1 cellular context compared by ENCODE assay signal in the genomic region with DNA sequence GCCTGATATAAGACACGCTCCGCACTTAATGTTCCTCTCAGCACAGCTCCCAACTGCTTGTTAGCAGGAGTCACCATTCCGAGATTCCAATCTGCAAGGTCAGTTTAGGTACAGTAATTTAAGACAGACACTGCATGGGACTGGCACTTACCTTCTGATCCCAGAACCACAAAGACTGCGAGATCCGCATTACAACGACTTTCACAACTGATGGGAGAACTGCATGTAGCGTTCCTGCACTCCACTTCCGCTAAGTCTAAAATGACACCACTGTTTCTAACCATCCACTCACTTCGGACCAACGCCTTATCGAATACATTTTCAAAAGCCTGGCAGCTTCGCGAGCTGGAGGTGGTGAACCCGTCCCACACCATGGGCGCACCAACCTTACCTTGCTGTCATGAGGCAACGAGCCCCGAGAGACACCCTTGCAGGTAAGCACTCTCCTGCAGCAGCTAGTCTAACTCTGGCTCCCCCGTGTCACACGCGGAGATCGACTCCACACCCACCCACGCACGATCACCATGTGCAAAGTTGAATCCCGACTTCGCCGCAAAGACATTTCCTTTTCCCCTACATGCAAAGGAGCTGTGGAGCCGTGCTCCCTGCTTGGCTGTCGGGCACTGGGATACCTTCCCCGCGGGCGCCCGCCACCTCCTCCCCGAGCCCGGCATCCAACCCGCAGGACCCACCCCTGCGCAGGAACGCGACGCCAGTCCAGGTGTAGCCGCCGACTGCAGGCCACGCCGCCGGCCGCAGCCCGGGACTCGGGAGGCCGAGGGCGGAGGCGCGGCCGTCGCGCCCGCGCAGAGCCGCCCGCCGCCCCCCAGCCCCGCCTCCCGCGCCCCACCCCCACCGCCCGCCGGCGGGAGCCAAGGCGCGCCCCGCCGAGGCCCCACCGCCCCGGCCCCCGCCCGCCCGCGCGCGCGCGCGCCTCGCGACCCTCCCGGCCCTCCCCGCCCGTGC.
TF ChIP-seq lines count a peak whose summit lies in the region.

No MANE protein-coding gene starts in this region.

TF ChIP-seq in GM12878, 131 proteins besides CTCF, POLR2A, EP300 and RAD21 (continued from another document):
- TF ChIP-seq SREBF1 (IDR thresholded peaks at IDR 0.05; ENCODE audit: low read length): no peak
- peak; percentile 64; the same call in 1 of the 2 replicates for TF ChIP-seq LARP7 (IDR thresholded peaks at IDR 0.05)
- TF ChIP-seq BHLHE40 (IDR thresholded peaks at IDR 0.05; ENCODE audit: borderline replicate concordance in 1 of 2, low read depth in 2 of 2, low read length in 1 of 2): peak in 1 of 2 experiments; percentile 23; a peak in 1 of 4 replicates
- no peak for TF ChIP-seq STAT1 (conservative IDR thresholded peaks at IDR 0.05)
- peak in 1 of 2 experiments; percentile 77; a peak in 2 of 3 replicates for TF ChIP-seq EGR1 (IDR thresholded peaks at IDR 0.05; ENCODE audit: borderline replicate concordance in 1 of 2, low read depth in 2 of 2, low read length in 2 of 2)
- TF ChIP-seq MYC (IDR thresholded peaks at IDR 0.05; ENCODE audit: insufficient read depth, insufficient read length, insufficient replicate concordance, low read length, severe bottlenecking): peak; percentile 83
- no peak for TF ChIP-seq NFIC (IDR thresholded peaks at IDR 0.05; ENCODE audit: low read depth, low read length)
- TF ChIP-seq, protein P1, sequence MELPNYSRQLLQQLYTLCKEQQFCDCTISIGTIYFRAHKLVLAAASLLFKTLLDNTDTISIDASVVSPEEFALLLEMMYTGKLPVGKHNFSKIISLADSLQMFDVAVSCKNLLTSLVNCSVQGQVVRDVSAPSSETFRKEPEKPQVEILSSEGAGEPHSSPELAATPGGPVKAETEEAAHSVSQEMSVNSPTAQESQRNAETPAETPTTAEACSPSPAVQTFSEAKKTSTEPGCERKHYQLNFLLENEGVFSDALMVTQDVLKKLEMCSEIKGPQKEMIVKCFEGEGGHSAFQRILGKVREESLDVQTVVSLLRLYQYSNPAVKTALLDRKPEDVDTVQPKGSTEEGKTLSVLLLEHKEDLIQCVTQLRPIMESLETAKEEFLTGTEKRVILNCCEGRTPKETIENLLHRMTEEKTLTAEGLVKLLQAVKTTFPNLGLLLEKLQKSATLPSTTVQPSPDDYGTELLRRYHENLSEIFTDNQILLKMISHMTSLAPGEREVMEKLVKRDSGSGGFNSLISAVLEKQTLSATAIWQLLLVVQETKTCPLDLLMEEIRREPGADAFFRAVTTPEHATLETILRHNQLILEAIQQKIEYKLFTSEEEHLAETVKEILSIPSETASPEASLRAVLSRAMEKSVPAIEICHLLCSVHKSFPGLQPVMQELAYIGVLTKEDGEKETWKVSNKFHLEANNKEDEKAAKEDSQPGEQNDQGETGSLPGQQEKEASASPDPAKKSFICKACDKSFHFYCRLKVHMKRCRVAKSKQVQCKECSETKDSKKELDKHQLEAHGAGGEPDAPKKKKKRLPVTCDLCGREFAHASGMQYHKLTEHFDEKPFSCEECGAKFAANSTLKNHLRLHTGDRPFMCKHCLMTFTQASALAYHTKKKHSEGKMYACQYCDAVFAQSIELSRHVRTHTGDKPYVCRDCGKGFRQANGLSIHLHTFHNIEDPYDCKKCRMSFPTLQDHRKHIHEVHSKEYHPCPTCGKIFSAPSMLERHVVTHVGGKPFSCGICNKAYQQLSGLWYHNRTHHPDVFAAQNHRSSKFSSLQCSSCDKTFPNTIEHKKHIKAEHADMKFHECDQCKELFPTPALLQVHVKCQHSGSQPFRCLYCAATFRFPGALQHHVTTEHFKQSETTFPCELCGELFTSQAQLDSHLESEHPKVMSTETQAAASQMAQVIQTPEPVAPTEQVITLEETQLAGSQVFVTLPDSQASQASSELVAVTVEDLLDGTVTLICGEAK (IDR thresholded peaks at IDR 0.05; ENCODE audit: borderline replicate concordance): no peak
- no peak for TF ChIP-seq PML (IDR thresholded peaks at IDR 0.05; ENCODE audit: low read length)
- TF ChIP-seq GATAD2B (conservative IDR thresholded peaks at IDR 0.05; ENCODE audit: low read depth): no peak; the same call in 1 of the 2 replicates
- TF ChIP-seq BMI1 (IDR thresholded peaks at IDR 0.05; ENCODE audit: borderline replicate concordance): no peak
- TF ChIP-seq FOXM1 (IDR thresholded peaks at IDR 0.05; ENCODE audit: low read depth, low read length): no peak
- no peak for TF ChIP-seq NBN (IDR thresholded peaks at IDR 0.05)
- no peak for TF ChIP-seq NRF1 (conservative IDR thresholded peaks at IDR 0.05; ENCODE audit: low read depth, low read length)
- no peak for TF ChIP-seq HDAC6 (IDR thresholded peaks at IDR 0.05; ENCODE audit: unreplicated experiment)
- TF ChIP-seq CREB1 (IDR thresholded peaks at IDR 0.05; ENCODE audit: low read depth): no peak
- TF ChIP-seq DPF2 (IDR thresholded peaks at IDR 0.05): no peak
- TF ChIP-seq CREM (IDR thresholded peaks at IDR 0.05; ENCODE audit: low read depth): no peak
- TF ChIP-seq YBX1 (IDR thresholded peaks at IDR 0.05): no peak
- no peak for TF ChIP-seq RCOR1 (conservative IDR thresholded peaks at IDR 0.05; ENCODE audit: low read depth, low read length)
- TF ChIP-seq SMAD5 (IDR thresholded peaks at IDR 0.05; ENCODE audit: low read depth): no peak
- TF ChIP-seq, protein P2, sequence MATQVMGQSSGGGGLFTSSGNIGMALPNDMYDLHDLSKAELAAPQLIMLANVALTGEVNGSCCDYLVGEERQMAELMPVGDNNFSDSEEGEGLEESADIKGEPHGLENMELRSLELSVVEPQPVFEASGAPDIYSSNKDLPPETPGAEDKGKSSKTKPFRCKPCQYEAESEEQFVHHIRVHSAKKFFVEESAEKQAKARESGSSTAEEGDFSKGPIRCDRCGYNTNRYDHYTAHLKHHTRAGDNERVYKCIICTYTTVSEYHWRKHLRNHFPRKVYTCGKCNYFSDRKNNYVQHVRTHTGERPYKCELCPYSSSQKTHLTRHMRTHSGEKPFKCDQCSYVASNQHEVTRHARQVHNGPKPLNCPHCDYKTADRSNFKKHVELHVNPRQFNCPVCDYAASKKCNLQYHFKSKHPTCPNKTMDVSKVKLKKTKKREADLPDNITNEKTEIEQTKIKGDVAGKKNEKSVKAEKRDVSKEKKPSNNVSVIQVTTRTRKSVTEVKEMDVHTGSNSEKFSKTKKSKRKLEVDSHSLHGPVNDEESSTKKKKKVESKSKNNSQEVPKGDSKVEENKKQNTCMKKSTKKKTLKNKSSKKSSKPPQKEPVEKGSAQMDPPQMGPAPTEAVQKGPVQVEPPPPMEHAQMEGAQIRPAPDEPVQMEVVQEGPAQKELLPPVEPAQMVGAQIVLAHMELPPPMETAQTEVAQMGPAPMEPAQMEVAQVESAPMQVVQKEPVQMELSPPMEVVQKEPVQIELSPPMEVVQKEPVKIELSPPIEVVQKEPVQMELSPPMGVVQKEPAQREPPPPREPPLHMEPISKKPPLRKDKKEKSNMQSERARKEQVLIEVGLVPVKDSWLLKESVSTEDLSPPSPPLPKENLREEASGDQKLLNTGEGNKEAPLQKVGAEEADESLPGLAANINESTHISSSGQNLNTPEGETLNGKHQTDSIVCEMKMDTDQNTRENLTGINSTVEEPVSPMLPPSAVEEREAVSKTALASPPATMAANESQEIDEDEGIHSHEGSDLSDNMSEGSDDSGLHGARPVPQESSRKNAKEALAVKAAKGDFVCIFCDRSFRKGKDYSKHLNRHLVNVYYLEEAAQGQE (IDR thresholded peaks at IDR 0.05; ENCODE audit: low read depth, low read length): no peak
- TF ChIP-seq POU2F2 (IDR thresholded peaks at IDR 0.05; ENCODE audit: borderline replicate concordance, low read depth, low read length): no peak
- no peak for TF ChIP-seq SMAD1 (IDR thresholded peaks at IDR 0.05; ENCODE audit: low read depth, partially characterized antibody)
- TF ChIP-seq, protein P3, sequence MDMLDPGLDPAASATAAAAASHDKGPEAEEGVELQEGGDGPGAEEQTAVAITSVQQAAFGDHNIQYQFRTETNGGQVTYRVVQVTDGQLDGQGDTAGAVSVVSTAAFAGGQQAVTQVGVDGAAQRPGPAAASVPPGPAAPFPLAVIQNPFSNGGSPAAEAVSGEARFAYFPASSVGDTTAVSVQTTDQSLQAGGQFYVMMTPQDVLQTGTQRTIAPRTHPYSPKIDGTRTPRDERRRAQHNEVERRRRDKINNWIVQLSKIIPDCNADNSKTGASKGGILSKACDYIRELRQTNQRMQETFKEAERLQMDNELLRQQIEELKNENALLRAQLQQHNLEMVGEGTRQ (IDR thresholded peaks at IDR 0.05; ENCODE audit: borderline replicate concordance, low read depth, low read length): no peak
- TF ChIP-seq IKZF2 (IDR thresholded peaks at IDR 0.05): 0 out of 4 replicates have a peak, but pooled peaks of 1 of the 2 experiments have one; percentile 37
- TF ChIP-seq WRNIP1 (IDR thresholded peaks at IDR 0.05; ENCODE audit: borderline replicate concordance, low read depth, low read length): no peak
- no peak for TF ChIP-seq CHD4 (IDR thresholded peaks at IDR 0.05)
- TF ChIP-seq BRCA1 (IDR thresholded peaks at IDR 0.05; ENCODE audit: low read depth, low read length): no peak
- TF ChIP-seq IKZF1 (conservative IDR thresholded peaks at IDR 0.05): peak; percentile 34
- no peak for TF ChIP-seq PAX5 (IDR thresholded peaks at IDR 0.05; ENCODE audit: borderline replicate concordance, low read depth, low read length)
- TF ChIP-seq, protein P4, sequence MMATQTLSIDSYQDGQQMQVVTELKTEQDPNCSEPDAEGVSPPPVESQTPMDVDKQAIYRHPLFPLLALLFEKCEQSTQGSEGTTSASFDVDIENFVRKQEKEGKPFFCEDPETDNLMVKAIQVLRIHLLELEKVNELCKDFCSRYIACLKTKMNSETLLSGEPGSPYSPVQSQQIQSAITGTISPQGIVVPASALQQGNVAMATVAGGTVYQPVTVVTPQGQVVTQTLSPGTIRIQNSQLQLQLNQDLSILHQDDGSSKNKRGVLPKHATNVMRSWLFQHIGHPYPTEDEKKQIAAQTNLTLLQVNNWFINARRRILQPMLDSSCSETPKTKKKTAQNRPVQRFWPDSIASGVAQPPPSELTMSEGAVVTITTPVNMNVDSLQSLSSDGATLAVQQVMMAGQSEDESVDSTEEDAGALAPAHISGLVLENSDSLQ (IDR thresholded peaks at IDR 0.05): no peak
- TF ChIP-seq, protein P5, sequence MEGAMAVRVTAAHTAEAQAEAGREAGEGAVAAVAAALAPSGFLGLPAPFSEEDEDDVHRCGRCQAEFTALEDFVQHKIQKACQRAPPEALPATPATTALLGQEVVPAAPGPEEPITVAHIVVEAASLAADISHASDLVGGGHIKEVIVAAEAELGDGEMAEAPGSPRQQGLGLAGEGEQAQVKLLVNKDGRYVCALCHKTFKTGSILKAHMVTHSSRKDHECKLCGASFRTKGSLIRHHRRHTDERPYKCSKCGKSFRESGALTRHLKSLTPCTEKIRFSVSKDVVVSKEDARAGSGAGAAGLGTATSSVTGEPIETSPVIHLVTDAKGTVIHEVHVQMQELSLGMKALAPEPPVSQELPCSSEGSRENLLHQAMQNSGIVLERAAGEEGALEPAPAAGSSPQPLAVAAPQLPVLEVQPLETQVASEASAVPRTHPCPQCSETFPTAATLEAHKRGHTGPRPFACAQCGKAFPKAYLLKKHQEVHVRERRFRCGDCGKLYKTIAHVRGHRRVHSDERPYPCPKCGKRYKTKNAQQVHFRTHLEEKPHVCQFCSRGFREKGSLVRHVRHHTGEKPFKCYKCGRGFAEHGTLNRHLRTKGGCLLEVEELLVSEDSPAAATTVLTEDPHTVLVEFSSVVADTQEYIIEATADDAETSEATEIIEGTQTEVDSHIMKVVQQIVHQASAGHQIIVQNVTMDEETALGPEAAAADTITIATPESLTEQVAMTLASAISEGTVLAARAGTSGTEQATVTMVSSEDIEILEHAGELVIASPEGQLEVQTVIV (IDR thresholded peaks at IDR 0.05; ENCODE audit: borderline replicate concordance, partially characterized antibody): no peak
- TF ChIP-seq ZZZ3 (IDR thresholded peaks at IDR 0.05; ENCODE audit: control insufficient read depth, insufficient read length, low read depth): no peak
- TF ChIP-seq, protein P6, sequence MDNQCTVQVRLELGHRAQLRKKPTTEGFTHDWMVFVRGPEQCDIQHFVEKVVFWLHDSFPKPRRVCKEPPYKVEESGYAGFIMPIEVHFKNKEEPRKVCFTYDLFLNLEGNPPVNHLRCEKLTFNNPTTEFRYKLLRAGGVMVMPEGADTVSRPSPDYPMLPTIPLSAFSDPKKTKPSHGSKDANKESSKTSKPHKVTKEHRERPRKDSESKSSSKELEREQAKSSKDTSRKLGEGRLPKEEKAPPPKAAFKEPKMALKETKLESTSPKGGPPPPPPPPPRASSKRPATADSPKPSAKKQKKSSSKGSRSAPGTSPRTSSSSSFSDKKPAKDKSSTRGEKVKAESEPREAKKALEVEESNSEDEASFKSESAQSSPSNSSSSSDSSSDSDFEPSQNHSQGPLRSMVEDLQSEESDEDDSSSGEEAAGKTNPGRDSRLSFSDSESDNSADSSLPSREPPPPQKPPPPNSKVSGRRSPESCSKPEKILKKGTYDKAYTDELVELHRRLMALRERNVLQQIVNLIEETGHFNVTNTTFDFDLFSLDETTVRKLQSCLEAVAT (IDR thresholded peaks at IDR 0.05): peak; percentile 41; the same call in 1 of the 2 replicates
- 0 out of 2 replicates have a peak, but pooled peaks have one; percentile 8 for TF ChIP-seq TCF12 (IDR thresholded peaks at IDR 0.05; ENCODE audit: low read depth, low read length)
- TF ChIP-seq SPI1 (IDR thresholded peaks at IDR 0.05; ENCODE audit: borderline replicate concordance, insufficient read depth, low read depth, low read length): peak; percentile 54; the same call in 1 of the 2 replicates
- no peak for TF ChIP-seq PAX8 (IDR thresholded peaks at IDR 0.05)
- TF ChIP-seq NR2F1 (conservative IDR thresholded peaks at IDR 0.05): no peak
- TF ChIP-seq SUPT20H (IDR thresholded peaks at IDR 0.05; ENCODE audit: borderline replicate concordance, control insufficient read depth, low read depth, low read length): no peak
- TF ChIP-seq SUZ12 (IDR thresholded peaks at IDR 0.05; ENCODE audit: unreplicated experiment): no peak
- TF ChIP-seq CBX3 (IDR thresholded peaks at IDR 0.05; ENCODE audit: borderline replicate concordance, low read depth): no peak
- no peak for TF ChIP-seq MTA3 (IDR thresholded peaks at IDR 0.05; ENCODE audit: borderline replicate concordance, low read length)
- no peak for TF ChIP-seq ZNF217 (IDR thresholded peaks at IDR 0.05)
- TF ChIP-seq BCL11A (IDR thresholded peaks at IDR 0.05; ENCODE audit: low read depth, low read length): no peak
